In the genomic region with DNA sequence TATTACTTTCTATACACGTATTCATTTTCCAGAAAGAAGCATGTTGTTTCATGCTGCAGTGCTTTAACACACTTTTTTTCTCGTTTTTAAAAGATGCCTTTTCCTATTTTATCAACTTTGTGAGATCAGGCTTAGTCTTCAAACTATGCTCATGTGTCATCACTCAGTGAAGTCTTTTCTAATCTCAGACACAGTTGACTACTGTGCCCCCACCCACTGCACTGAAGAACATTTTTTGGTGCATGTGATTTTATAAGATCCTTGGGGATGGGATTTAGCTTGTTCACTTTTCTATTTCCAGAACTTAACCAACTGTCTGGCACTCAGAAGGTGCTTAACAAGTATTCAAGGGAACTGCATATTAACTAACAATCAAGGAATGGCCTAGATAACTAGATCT, we compare ENCODE assay signal across 16 cellular contexts.
DNase-seq lines count a peak whose midpoint lies in the region; ATAC-seq and TF ChIP-seq lines count a peak whose summit lies in the region.
"Had no signal": no experiment of that assay in that cellular context is flagged by ENCODE, and none has a peak within 500 bp of the region (broad histone marks: within the 10 kb centered on the region; RNA-seq: fewer than 3 reads in every experiment).

No MANE protein-coding gene starts in this region.

- H3K4me1 Mint-ChIP-seq in T-helper 2 cell treated with Interferon-gamma antibody and Interleukin-4, amounts not matched to agents 5 μg/mL and 100 μg/mL, for 36 hours (ENCODE audit: low read depth) = peaks cover 13% of the 10 kb centered on the region
- peaks cover 6% of the 10 kb centered on the region for H3K4me1 Mint-ChIP-seq in activated T-helper 17 cell treated with anti-CD3 and anti-CD28 coated beads, Interleukin-2, amount 50 U/mL, for 72 hours
- peaks cover 8 to 13% of the 10 kb centered on the region in 2 donors for H3K4me1 Mint-ChIP-seq in stimulated activated naive B cell treated with anti-CD40 and anti-IgM and Interleukin-4, amounts not matched to agents 10 μg/mL and 1 μg/mL and 100 μg/mL, for 72 hours

- no peak for DNase-seq in T-helper 2 cell treated with Interferon-gamma antibody and Interleukin-4, amounts not matched to agents 5 μg/mL and 100 μg/mL, for 36 hours (ENCODE audit: low spot score)
- DNase-seq in T-helper 2 cell (no peak), foreskin fibroblast (peak; percentile 1 to 7), H4 (ENCODE audit: low spot score) (no peak), NCI-H510A (lab: John Stamatoyannopoulos, UW) (no peak)
- no peak for DNase-seq in stimulated activated naive B cell treated with anti-CD40 and anti-IgM and Interleukin-4, amounts not matched to agents 10 μg/mL and 1 μg/mL and 100 μg/mL, for 72 hours
- DNase-seq in activated naive CD4-positive, alpha-beta T cell treated with anti-CD3 and anti-CD28 coated beads, Interleukin-2, amount 50 U/mL, for 16 hours = no peak
- DNase-seq: activated effector memory CD4-positive, alpha-beta T cell treated with Interleukin-2 at 50 U/mL for 16 hours; DMS153; NCI-H1436; NCI-H345; spleen; testis had no signal

- no peaks in the 10 kb centered on the region for H3K27me3 Mint-ChIP-seq in T-helper 2 cell treated with Interferon-gamma antibody and Interleukin-4, amounts not matched to agents 5 μg/mL and 100 μg/mL, for 36 hours (ENCODE audit: low read depth)
- H3K27me3 Mint-ChIP-seq in activated T-helper 17 cell treated with anti-CD3 and anti-CD28 coated beads, Interleukin-2, amount 50 U/mL, for 72 hours = no peaks in the 10 kb centered on the region
- no peaks in the 10 kb centered on the region for H3K27me3 Mint-ChIP-seq in stimulated activated naive B cell treated with anti-CD40 and anti-IgM and Interleukin-4, amounts not matched to agents 10 μg/mL and 1 μg/mL and 100 μg/mL, for 72 hours

- TF ChIP-seq CTCF in foreskin fibroblast (IDR thresholded peaks at IDR 0.05; ENCODE audit: low read depth, low read length) = no peak

- no peak for ATAC-seq in activated T-helper 17 cell treated with anti-CD3 and anti-CD28 coated beads, Interleukin-2, amount 50 U/mL, for 72 hours (replicated peaks)
- no peak for ATAC-seq in stimulated activated naive B cell treated with anti-CD40 and anti-IgM and Interleukin-4, amounts not matched to agents 10 μg/mL and 1 μg/mL and 100 μg/mL, for 72 hours (replicated peaks)

- peak overlapping the region; percentile 18 for H3K4me3 Mint-ChIP-seq in T-helper 2 cell treated with Interferon-gamma antibody and Interleukin-4, amounts not matched to agents 5 μg/mL and 100 μg/mL, for 36 hours
- peak overlapping the region; percentile 39 for H3K4me3 Mint-ChIP-seq in activated T-helper 17 cell treated with anti-CD3 and anti-CD28 coated beads, Interleukin-2, amount 50 U/mL, for 72 hours
- H3K4me3 Mint-ChIP-seq in stimulated activated naive B cell treated with anti-CD40 and anti-IgM and Interleukin-4, amounts not matched to agents 10 μg/mL and 1 μg/mL and 100 μg/mL, for 72 hours = no peak overlapping the region

- H3K36me3 Mint-ChIP-seq in T-helper 2 cell treated with Interferon-gamma antibody and Interleukin-4, amounts not matched to agents 5 μg/mL and 100 μg/mL, for 36 hours (ENCODE audit: low read depth) = peaks cover 14% of the 10 kb centered on the region
- H3K36me3 Mint-ChIP-seq in activated T-helper 17 cell treated with anti-CD3 and anti-CD28 coated beads, Interleukin-2, amount 50 U/mL, for 72 hours (ENCODE audit: low read depth) = peaks cover 36% of the 10 kb centered on the region
- peaks cover 8 to 15% of the 10 kb centered on the region in 2 donors for H3K36me3 Mint-ChIP-seq in stimulated activated naive B cell treated with anti-CD40 and anti-IgM and Interleukin-4, amounts not matched to agents 10 μg/mL and 1 μg/mL and 100 μg/mL, for 72 hours

- no peak overlapping the region for H3K4me3 ChIP-seq in foreskin fibroblast (ENCODE audit: low read depth in 1 of 2, low read length in 2 of 2)
- H3K4me3 ChIP-seq: coronary artery, prostate gland, testis had no signal

- peak overlapping the region; percentile 61 for H3K27ac Mint-ChIP-seq in T-helper 2 cell treated with Interferon-gamma antibody and Interleukin-4, amounts not matched to agents 5 μg/mL and 100 μg/mL, for 36 hours
- no peak overlapping the region for H3K27ac Mint-ChIP-seq in activated T-helper 17 cell treated with anti-CD3 and anti-CD28 coated beads, Interleukin-2, amount 50 U/mL, for 72 hours
- H3K27ac Mint-ChIP-seq in stimulated activated naive B cell treated with anti-CD40 and anti-IgM and Interleukin-4, amounts not matched to agents 10 μg/mL and 1 μg/mL and 100 μg/mL, for 72 hours = peak overlapping the region; percentile 20

- peaks cover 4% of the 10 kb centered on the region for H3K9me3 Mint-ChIP-seq in T-helper 2 cell treated with Interferon-gamma antibody and Interleukin-4, amounts not matched to agents 5 μg/mL and 100 μg/mL, for 36 hours
- H3K9me3 Mint-ChIP-seq in activated T-helper 17 cell treated with anti-CD3 and anti-CD28 coated beads, Interleukin-2, amount 50 U/mL, for 72 hours = no peaks in the 10 kb centered on the region
- peaks cover 0 to 2% of the 10 kb centered on the region in 2 donors for H3K9me3 Mint-ChIP-seq in stimulated activated naive B cell treated with anti-CD40 and anti-IgM and Interleukin-4, amounts not matched to agents 10 μg/mL and 1 μg/mL and 100 μg/mL, for 72 hours

Comparison
In these comparisons a context has a peak if more than half of its experiments do, and no peak if none do; other contexts are left out.
1. DNase-seq: peak in foreskin fibroblast (2 of 2); none in T-helper 2 cell treated with Interferon-gamma antibody and Interleukin-4, amounts not matched to agents 5 μg/mL and 100 μg/mL, for 36 hours (single experiment), T-helper 2 cell (0 of 5), stimulated activated naive B cell treated with anti-CD40 and anti-IgM and Interleukin-4, amounts not matched to agents 10 μg/mL and 1 μg/mL and 100 μg/mL, for 72 hours (single experiment), H4 (single experiment), NCI-H510A (single experiment) and activated naive CD4-positive, alpha-beta T cell treated with anti-CD3 and anti-CD28 coated beads, Interleukin-2, amount 50 U/mL, for 16 hours (single experiment).
2. H3K4me3 Mint-ChIP-seq: peak in T-helper 2 cell treated with Interferon-gamma antibody and Interleukin-4, amounts not matched to agents 5 μg/mL and 100 μg/mL, for 36 hours (single experiment) and activated T-helper 17 cell treated with anti-CD3 and anti-CD28 coated beads, Interleukin-2, amount 50 U/mL, for 72 hours (single experiment); none in stimulated activated naive B cell treated with anti-CD40 and anti-IgM and Interleukin-4, amounts not matched to agents 10 μg/mL and 1 μg/mL and 100 μg/mL, for 72 hours (0 of 2).